In the genomic region with DNA sequence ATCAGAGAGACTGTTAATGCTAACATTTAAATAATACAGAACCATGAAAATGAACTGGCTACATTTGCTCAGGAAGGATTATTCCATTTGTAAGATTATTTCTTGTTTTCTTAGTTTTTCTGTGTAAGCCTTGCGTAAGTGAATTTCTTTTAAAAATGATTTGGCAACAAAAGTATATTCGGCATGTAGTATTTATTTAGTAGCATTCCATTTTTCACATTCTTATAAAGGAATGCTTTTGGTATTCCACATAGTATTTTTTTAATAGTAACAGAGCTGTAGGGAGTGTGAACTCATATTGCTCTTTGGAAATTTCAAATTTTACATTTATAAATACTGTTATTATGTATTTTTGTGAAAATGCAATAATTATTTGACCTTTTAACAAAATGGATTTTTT, we compare ENCODE assay signal across 22 cellular contexts. TPM values are rescaled to one million over a fixed set of nuclear protein-coding genes. Genes with fewer than 3 reads are reported as not detected.
DNase-seq lines count a peak whose midpoint lies in the region; ATAC-seq and TF ChIP-seq lines count a peak whose summit lies in the region.
"Had no signal": no experiment of that assay in that cellular context is flagged by ENCODE, and none has a peak within 500 bp of the region (broad histone marks: within the 10 kb centered on the region; RNA-seq: fewer than 3 reads in every experiment).

No MANE protein-coding gene starts in this region.

- no peaks in the 10 kb centered on the region for H3K27me3 Mint-ChIP-seq in T-helper 2 cell treated with Interferon-gamma antibody and Interleukin-4, amounts not matched to agents 5 μg/mL and 100 μg/mL, for 36 hours (ENCODE audit: low read depth)

- peak overlapping the region in 1 of 4 donors; percentile 62 for H3K27ac ChIP-seq in body of pancreas
- H3K27ac ChIP-seq in thyroid gland = peak overlapping the region; percentile 66 to 83 (median 75)
- H3K27ac ChIP-seq: C4-2B, spleen, testis, VCaP had no signal

- TF ChIP-seq POLR2A in body of pancreas (IDR thresholded peaks at IDR 0.05) = no peak
- TF ChIP-seq POLR2A in thyroid gland (IDR thresholded peaks at IDR 0.05) = no peak

- H3K9me3 ChIP-seq in body of pancreas = no peaks in the 10 kb centered on the region
- no peaks in the 10 kb centered on the region for H3K9me3 ChIP-seq in thyroid gland
- H3K9me3 ChIP-seq in mucosa of descending colon = no peaks in the 10 kb centered on the region
- H3K9me3 ChIP-seq: testis had no signal

- no peak overlapping the region for H3K4me3 ChIP-seq in body of pancreas
- H3K4me3 ChIP-seq in thyroid gland (replicated peaks in 1 of 3) = no peak overlapping the region
- no peak overlapping the region for H3K4me3 ChIP-seq in mucosa of descending colon
- H3K4me3 ChIP-seq: GM12878, spleen, testis had no signal

- TF ChIP-seq CTCF in body of pancreas (IDR thresholded peaks at IDR 0.05) (no peak), thyroid gland (IDR thresholded peaks at IDR 0.05) (no peak), mucosa of descending colon (IDR thresholded peaks at IDR 0.05) (no peak)

- H3K36me3 ChIP-seq in body of pancreas (replicated peaks in 1 of 2; ENCODE audit: insufficient read depth in 1 of 2, low read depth in 2 of 2) = no peaks in the 10 kb centered on the region
- H3K36me3 ChIP-seq in thyroid gland = no peaks in the 10 kb centered on the region
- H3K36me3 ChIP-seq in mucosa of descending colon (ENCODE audit: low read depth) = no peaks in the 10 kb centered on the region
- H3K36me3 ChIP-seq: spleen had no signal

- no peaks in the 10 kb centered on the region for H3K4me1 Mint-ChIP-seq in T-helper 2 cell treated with Interferon-gamma antibody and Interleukin-4, amounts not matched to agents 5 μg/mL and 100 μg/mL, for 36 hours (ENCODE audit: low read depth)

- intact Hi-C loops in body of pancreas (cut with DNase I) = no loop called here
- intact Hi-C loops in thyroid gland (cut with DNase I) = no loop called here
- intact Hi-C loops in mucosa of descending colon (cut with DNase I, micrococcal nuclease) = no loop called here

- 38 to 41% methylated on average over 2 of the region's 2 CpGs for whole genome bisulfite sequencing in body of pancreas, 2 donors
- WGBS in thyroid gland, 2 donors = 25 to 30% methylated on average over 2 of the region's 2 CpGs

- H3K4me3 Mint-ChIP-seq in T-helper 2 cell treated with Interferon-gamma antibody and Interleukin-4, amounts not matched to agents 5 μg/mL and 100 μg/mL, for 36 hours = no peak overlapping the region
- H3K4me3 Mint-ChIP-seq: neural crest cell; T-helper 1 cell treated with Interleukin-12 subunit alpha and Interleukin-12 subunit beta and Interleukin-4 antibody, amounts not matched to agents 30 μg/mL and 1 μg/mL, for 36 hours had no signal

- no peaks in the 10 kb centered on the region for H3K36me3 Mint-ChIP-seq in T-helper 2 cell treated with Interferon-gamma antibody and Interleukin-4, amounts not matched to agents 5 μg/mL and 100 μg/mL, for 36 hours (ENCODE audit: low read depth)

- H3K27ac Mint-ChIP-seq in T-helper 2 cell treated with Interferon-gamma antibody and Interleukin-4, amounts not matched to agents 5 μg/mL and 100 μg/mL, for 36 hours = no peak overlapping the region
- H3K27ac Mint-ChIP-seq: T-helper 1 cell treated with Interleukin-12 subunit alpha and Interleukin-12 subunit beta and Interleukin-4 antibody, amounts not matched to agents 30 μg/mL and 1 μg/mL, for 36 hours had no signal

- H3K4me1 ChIP-seq in body of pancreas = peaks cover 8% of the 10 kb centered on the region
- peaks cover 0 to 5% of the 10 kb centered on the region in 2 donors for H3K4me1 ChIP-seq in thyroid gland
- no peaks in the 10 kb centered on the region for H3K4me1 ChIP-seq in mucosa of descending colon (ENCODE audit: low read depth)
- H3K4me1 ChIP-seq: spleen, testis had no signal

- H3K27me3 ChIP-seq in body of pancreas (no peaks in the 10 kb centered on the region), thyroid gland (no peaks in the 10 kb centered on the region)
- H3K27me3 ChIP-seq: spleen, testis had no signal

- DNase-seq in EL (peak; percentile 51), body of pancreas (no peak), iris pigment epithelial cell (ENCODE audit: low read depth) (peak; percentile 72), thyroid gland (no peak), cerebellar cortex (ENCODE audit: low spot score) (no peak), mucosa of descending colon (no peak)
- no peak for DNase-seq in T-helper 2 cell treated with Interferon-gamma antibody and Interleukin-4, amounts not matched to agents 5 μg/mL and 100 μg/mL, for 36 hours (ENCODE audit: low spot score)
- DNase-seq: activated CD4-positive, alpha-beta T cell treated with anti-CD3 and anti-CD28 coated beads, Interleukin-2, amount 50 U/mL, for 48 hours; cortex of kidney; GF-D8; midbrain; NCI-H1694 treated with DMSO at 0.1 percent for 48 hours; NCI-H82; PC-3; spleen; testis had no signal

- ATAC-seq in body of pancreas (peak; percentile 53), HG02642 (IDR thresholded peaks at IDR 0.05; ENCODE audit: poor library complexity, unreplicated experiment) (no peak), mucosa of descending colon (no peak)
- ATAC-seq: GM12878 had no signal

- H3K9me3 Mint-ChIP-seq in T-helper 2 cell treated with Interferon-gamma antibody and Interleukin-4, amounts not matched to agents 5 μg/mL and 100 μg/mL, for 36 hours = peaks cover 14% of the 10 kb centered on the region

RNA-seq across cellular contexts. Expression of a gene that starts 1.0 kb away (rescaled TPM):
- total RNA-seq in body of pancreas (under 1 TPM; 0.52 to 0.66 TPM), thyroid gland (10 to 100 TPM in 2 of 4 donors, 1 to 10 TPM in 2; 8.8 to 23.1 (median 11.2) TPM), mucosa of descending colon (under 1 TPM in 1 of 3 donors, not detected in 2; 0.16 TPM)
- total RNA-seq: GM12878, neural crest cell had no signal

Comparison
In these comparisons a context has a peak if more than half of its experiments do, and no peak if none do; other contexts are left out.
1. DNase-seq: peak in EL (single experiment) and iris pigment epithelial cell (single experiment); none in body of pancreas (0 of 4), thyroid gland (0 of 2), cerebellar cortex (single experiment), T-helper 2 cell treated with Interferon-gamma antibody and Interleukin-4, amounts not matched to agents 5 μg/mL and 100 μg/mL, for 36 hours (single experiment) and mucosa of descending colon (0 of 3).
2. RNA of a gene that starts 1.0 kb away (total RNA-seq): 8.8 to 23.1 TPM in thyroid gland; 0.52 to 0.66 TPM in body of pancreas and 0.16 TPM in mucosa of descending colon; every median in the first group is over 4 times any median in the second.